ENCODE assay signal across 30 cellular contexts in the genomic region with DNA sequence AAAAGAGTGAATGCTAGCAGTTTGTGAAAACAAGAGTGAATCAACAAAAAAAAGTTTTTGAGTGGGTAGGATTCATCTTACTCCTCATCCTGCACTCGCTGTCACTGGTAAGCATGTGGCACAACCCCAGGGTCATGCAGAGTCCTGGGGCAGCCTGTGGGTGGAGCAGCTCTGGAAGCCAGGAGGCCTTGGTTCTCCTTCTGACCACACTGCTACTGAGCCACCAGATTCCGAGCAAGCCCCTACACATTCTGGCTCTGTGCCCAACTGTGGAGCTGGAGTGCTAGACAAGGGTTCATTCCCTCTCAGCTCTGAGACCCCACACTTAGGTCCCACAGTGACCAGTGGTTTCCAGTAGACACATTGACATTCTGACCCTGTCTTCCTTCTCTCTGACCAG.
"Had no signal": no experiment of that assay in that cellular context is flagged by ENCODE, and none has a peak within 500 bp of the region (broad histone marks: within the 10 kb centered on the region; RNA-seq: fewer than 3 reads in every experiment).

No MANE protein-coding gene starts in this region.

- H3K9me3 Mint-ChIP-seq: activated CD4-positive, alpha-beta T cell treated with anti-CD3 and anti-CD28 coated beads, Interleukin-2, amount 10 ng/mL, durations not matched to agents 7 days and 5 days; activated naive CD4-positive, alpha-beta T cell treated with anti-CD3 and anti-CD28 coated beads, Interleukin-2, amount 50 U/mL, for 24 hours; activated naive CD8-positive, alpha-beta T cell treated with anti-CD3 and anti-CD28 coated beads, Interleukin-2, amount 10 ng/mL, durations not matched to agents 7 days and 5 days; activated T-cell treated with anti-CD3 and anti-CD28 coated beads, Interleukin-2, amount 50 U/mL, for 24 hours; activated T-helper 2 cell treated with anti-CD3 and anti-CD28 coated beads, Interferon-gamma antibody, Interleukin-2, Interleukin-4, amounts not matched to agents 10 μg/mL and 5 μg/mL and 100 μg/mL, durations not matched to agents 14 hours and 24 hours and 36 hours had no signal

- H3K9me3 ChIP-seq: ascending aorta, breast epithelium had no signal

- H3K36me3 Mint-ChIP-seq: activated naive CD4-positive, alpha-beta T cell treated with anti-CD3 and anti-CD28 coated beads, Interleukin-2, amount 50 U/mL, for 24 hours; activated naive CD8-positive, alpha-beta T cell treated with anti-CD3 and anti-CD28 coated beads, Interleukin-2, amount 10 ng/mL, durations not matched to agents 7 days and 5 days; WTC11 had no signal

- H3K27ac Mint-ChIP-seq: activated CD4-positive, alpha-beta T cell treated with anti-CD3 and anti-CD28 coated beads for 36 hours; activated CD4-positive, alpha-beta T cell treated with anti-CD3 and anti-CD28 coated beads, Interleukin-2, amount 10 ng/mL, durations not matched to agents 7 days and 5 days; activated CD8-positive, alpha-beta T cell treated with anti-CD3 and anti-CD28 coated beads, Interleukin-2, amount 10 ng/mL, durations not matched to agents 7 days and 5 days; activated naive CD4-positive, alpha-beta T cell treated with anti-CD3 and anti-CD28 coated beads, Interleukin-2, amount 50 U/mL, for 24 hours; activated naive CD8-positive, alpha-beta T cell treated with anti-CD3 and anti-CD28 coated beads, Interleukin-2, amount 10 ng/mL, durations not matched to agents 7 days and 5 days; activated T-cell treated with anti-CD3 and anti-CD28 coated beads, Interleukin-2, amount 50 U/mL, for 24 hours; activated T-helper 2 cell treated with anti-CD3 and anti-CD28 coated beads, Interferon-gamma antibody, Interleukin-2, Interleukin-4, amounts not matched to agents 10 μg/mL and 5 μg/mL and 100 μg/mL, durations not matched to agents 14 hours and 24 hours and 36 hours; WTC11 had no signal

- H3K4me3 Mint-ChIP-seq: activated CD4-positive, alpha-beta T cell treated with anti-CD3 and anti-CD28 coated beads for 36 hours; activated CD4-positive, alpha-beta T cell treated with anti-CD3 and anti-CD28 coated beads, Interleukin-2, amount 10 ng/mL, durations not matched to agents 7 days and 5 days; activated CD8-positive, alpha-beta T cell treated with anti-CD3 and anti-CD28 coated beads, Interleukin-2, amount 10 ng/mL, durations not matched to agents 7 days and 5 days; activated naive CD4-positive, alpha-beta T cell treated with anti-CD3 and anti-CD28 coated beads, Interleukin-2, amount 50 U/mL, for 24 hours; activated naive CD8-positive, alpha-beta T cell treated with anti-CD3 and anti-CD28 coated beads, Interleukin-2, amount 10 ng/mL, durations not matched to agents 7 days and 5 days; activated T-cell treated with anti-CD3 and anti-CD28 coated beads, Interleukin-2, amount 50 U/mL, for 24 hours; WTC11 had no signal

- DNase-seq: activated CD4-positive, alpha-beta T cell treated with anti-CD3 and anti-CD28 coated beads for 36 hours; activated CD4-positive, alpha-beta T cell treated with anti-CD3 and anti-CD28 coated beads, Interleukin-2, amount 10 ng/mL, durations not matched to agents 7 days and 5 days; activated CD4-positive, alpha-beta T cell treated with anti-CD3 and anti-CD28 coated beads, Interleukin-2, amount 50 U/mL, for 48 hours; activated CD8-positive, alpha-beta T cell treated with anti-CD3 and anti-CD28 coated beads, Interleukin-2, amount 10 ng/mL, durations not matched to agents 7 days and 5 days; activated gamma-delta T cell; activated naive CD4-positive, alpha-beta T cell treated with Interleukin-2 at 50 U/mL for 16 hours; activated naive CD8-positive, alpha-beta T cell treated with anti-CD3 and anti-CD28 coated beads, Interleukin-2, amount 10 ng/mL, durations not matched to agents 7 days and 5 days; activated T-cell treated with anti-CD3 and anti-CD28 coated beads, Interleukin-2, amount 50 U/mL, for 24 hours; amygdala; caudate nucleus; cerebellar nuclear complex; KG1; NCI-H1092 treated with DMSO at 0.1 percent for 48 hours; NCI-H1417; NCI-H146; NCI-H187; NCI-H2081; NCI-H345; NCI-H524 treated with DMSO at 0.1 percent for 48 hours; NK-92 treated with Interleukin-12 subunit alpha and Interleukin-12 subunit beta, amount 100 ng/mL, for 24 hours; PC-9; Right ventricle myocardium superior; T1000 had no signal

- H3K4me1 ChIP-seq: ascending aorta, breast epithelium had no signal

- H3K27ac ChIP-seq: ascending aorta, PC-9, RWPE1, SK-N-MC had no signal

- H3K27me3 ChIP-seq: ascending aorta, breast epithelium had no signal

- H3K36me3 ChIP-seq: ascending aorta, breast epithelium had no signal

- H3K4me3 ChIP-seq: ascending aorta, breast epithelium, PC-9, SK-N-MC had no signal

- H3K27me3 Mint-ChIP-seq: activated CD4-positive, alpha-beta T cell treated with anti-CD3 and anti-CD28 coated beads, Interleukin-2, amount 10 ng/mL, durations not matched to agents 7 days and 5 days; activated naive CD4-positive, alpha-beta T cell treated with anti-CD3 and anti-CD28 coated beads, Interleukin-2, amount 50 U/mL, for 24 hours; activated naive CD8-positive, alpha-beta T cell treated with anti-CD3 and anti-CD28 coated beads, Interleukin-2, amount 10 ng/mL, durations not matched to agents 7 days and 5 days; activated T-cell treated with anti-CD3 and anti-CD28 coated beads, Interleukin-2, amount 50 U/mL, for 24 hours had no signal
